In the genomic region with DNA sequence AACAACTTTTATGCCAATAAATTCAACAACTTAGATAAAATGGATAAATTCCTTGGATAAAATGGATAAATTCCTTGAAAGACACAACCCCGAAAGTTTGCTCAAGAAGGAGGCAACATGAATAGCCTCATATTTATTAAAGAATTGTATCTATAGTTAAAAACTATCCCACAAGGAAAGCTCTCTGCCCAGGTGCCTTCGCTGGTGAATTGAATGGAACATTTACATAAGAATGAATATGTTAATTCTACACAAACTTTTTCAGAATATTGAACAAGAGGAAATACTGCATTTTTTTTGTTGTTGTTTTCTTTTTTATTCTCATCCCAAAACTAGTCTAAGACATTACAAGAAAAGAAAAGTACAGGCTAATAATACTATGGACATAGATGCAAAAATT, we compare ENCODE assay signal across 9 cellular contexts.
"Had no signal": no experiment of that assay in that cellular context is flagged by ENCODE, and none has a peak within 500 bp of the region (broad histone marks: within the 10 kb centered on the region; RNA-seq: fewer than 3 reads in every experiment).

No MANE protein-coding gene starts in this region.

- FAIRE-seq: HepG2, HTR-8/SVneo, K562 had no signal

- H3K27ac Mint-ChIP-seq: IgD-negative memory B cell had no signal

- H3K4me2 ChIP-seq: KMS-11 had no signal

- H3K4me3 ChIP-seq: K562 had no signal

- H3K4me3 Mint-ChIP-seq: IgD-negative memory B cell had no signal

- H3K9ac ChIP-seq: KMS-11 had no signal

- H3K27me3 Mint-ChIP-seq: IgD-negative memory B cell had no signal

- DNase-seq: IMR-90, KBM-7, KG1 had no signal

- ATAC-seq: HepG2, K562 had no signal

- H3K36me3 Mint-ChIP-seq: IgD-negative memory B cell had no signal

- H3K4me1 Mint-ChIP-seq: IgD-negative memory B cell had no signal

- H3K27ac ChIP-seq: HL-60, KMS-11 had no signal
